8 cellular contexts compared by ENCODE assay signal in the genomic region with DNA sequence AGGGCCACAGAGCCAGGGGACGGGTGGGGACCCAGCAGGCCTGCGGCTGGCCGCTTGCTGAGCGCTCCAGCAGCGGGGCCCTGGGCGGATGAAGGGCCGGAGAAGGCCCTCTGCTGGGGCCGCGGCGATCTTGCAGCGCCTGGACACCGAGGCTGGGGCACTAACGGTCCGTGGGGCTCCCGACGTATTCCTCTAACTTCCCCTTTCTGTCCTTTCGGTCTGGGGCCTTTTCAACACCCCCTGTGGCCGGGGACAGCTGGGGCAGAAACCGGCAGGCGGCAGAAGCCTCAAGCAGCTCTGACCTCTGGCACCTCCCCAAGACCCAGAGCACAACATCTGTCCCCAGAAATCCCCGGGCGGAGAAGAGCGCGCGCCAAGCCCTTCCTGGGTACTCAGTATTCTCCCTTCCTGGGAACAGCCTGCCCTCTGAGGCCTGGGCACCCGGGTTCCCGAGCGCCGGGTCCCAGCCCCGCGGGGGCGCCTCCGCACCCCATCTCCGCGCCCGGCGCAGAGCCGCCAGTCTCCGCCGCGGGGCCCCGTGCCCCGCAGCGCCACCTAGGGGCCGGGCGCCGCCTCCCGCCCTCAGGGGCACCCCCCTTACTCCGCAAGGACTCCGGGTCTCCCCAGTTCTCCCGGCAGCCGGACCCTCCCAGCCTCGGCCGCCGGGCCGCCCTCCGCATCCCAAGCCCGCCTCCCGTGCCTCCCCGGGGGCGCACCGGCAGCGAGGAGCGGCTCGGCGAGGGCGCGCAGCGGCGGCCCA. TPM values are rescaled to one million over a fixed set of nuclear protein-coding genes. Genes with fewer than 3 reads are reported as not detected.
A peak's percentile ranks its signal among the peaks of the same experiment; 100 is the strongest.
DNase-seq lines count a peak whose midpoint lies in the region; ATAC-seq and TF ChIP-seq lines count a peak whose summit lies in the region.

No MANE protein-coding gene starts in this region.

- no peak for ATAC-seq in GM18858 (IDR thresholded peaks at IDR 0.05; ENCODE audit: unreplicated experiment)

- H3K4me1 ChIP-seq in rectal smooth muscle tissue (ENCODE audit: control insufficient read depth, insufficient read depth, low read length): peaks cover 3% of the 10 kb centered on the region

- DNase-seq in GM06990 (ENCODE audit: extremely low read depth, insufficient read length) (peak; percentile 65), H7 (peak; percentile 95), LNCaP clone FGC (ENCODE audit: low read depth) (no peak), T-helper 9 cell (peak; percentile 73), astrocyte of the cerebellum (ENCODE audit: low read depth) (peak; percentile 19), hippocampal formation (lab: John Stamatoyannopoulos, UW) (peak; percentile 82 to 88)

- peak; percentile 49 for TF ChIP-seq CTCF in GM06990 (IDR thresholded peaks at IDR 0.05; ENCODE audit: insufficient read depth, low read length, poor library complexity, severe bottlenecking)
- TF ChIP-seq CTCF in LNCaP clone FGC (IDR thresholded peaks at IDR 0.05; ENCODE audit: control insufficient read depth, extremely low read depth, insufficient read depth): peak; percentile 48
- peak; percentile 74 for TF ChIP-seq CTCF in astrocyte of the cerebellum (IDR thresholded peaks at IDR 0.05; ENCODE audit: low read depth, low read length, missing control alignments)

- H3K4me3 ChIP-seq in GM06990 (replicated peaks; ENCODE audit: low read depth, low read length) (peak overlapping the region; percentile 36), H7 (ENCODE audit: insufficient read depth, low read depth, low read length) (peak overlapping the region; percentile 64), LNCaP clone FGC (ENCODE audit: low read depth, low read length) (no peak overlapping the region), astrocyte of the cerebellum (ENCODE audit: low read depth, low read length) (peak overlapping the region; percentile 66), rectal smooth muscle tissue (ENCODE audit: low read length) (peak overlapping the region; percentile 56)

- H3K27me3 ChIP-seq in GM06990 (replicated peaks; ENCODE audit: control insufficient read depth, insufficient read depth, low read length): peaks cover under 1% of the 10 kb centered on the region
- H3K27me3 ChIP-seq in H7 (ENCODE audit: control insufficient read depth, insufficient read depth, low read length): peaks cover 16% of the 10 kb centered on the region
- H3K27me3 ChIP-seq in rectal smooth muscle tissue (ENCODE audit: control insufficient read depth, insufficient read depth, low read length): no peaks in the 10 kb centered on the region

- peak overlapping the region; percentile 5 for H3K9ac ChIP-seq in rectal smooth muscle tissue (ENCODE audit: low read length)

- H3K27ac ChIP-seq in rectal smooth muscle tissue (ENCODE audit: low read depth, low read length): peak overlapping the region; percentile 69

- H3K36me3 ChIP-seq in GM06990 (ENCODE audit: control insufficient read depth, insufficient read depth, low read length) (no peaks in the 10 kb centered on the region), H7 (replicated peaks; ENCODE audit: control insufficient read depth, insufficient read depth, low read length) (no peaks in the 10 kb centered on the region), rectal smooth muscle tissue (ENCODE audit: control insufficient read depth, insufficient read depth, low read length) (no peaks in the 10 kb centered on the region)

- in situ Hi-C loops in astrocyte of the cerebellum (cut with HindIII; ENCODE audit: low sequenced_read_pairs): no loop called here

RNA-seq across cellular contexts. Expression of a gene that starts 0.6 kb away (rescaled TPM):
- 1.4 and 2.5 TPM in 2 replicates for total RNA-seq in H7 (2014; rRNA removed; shearing (Covaris generic))
